ENCODE assay signal across 8 cellular contexts in the genomic region with DNA sequence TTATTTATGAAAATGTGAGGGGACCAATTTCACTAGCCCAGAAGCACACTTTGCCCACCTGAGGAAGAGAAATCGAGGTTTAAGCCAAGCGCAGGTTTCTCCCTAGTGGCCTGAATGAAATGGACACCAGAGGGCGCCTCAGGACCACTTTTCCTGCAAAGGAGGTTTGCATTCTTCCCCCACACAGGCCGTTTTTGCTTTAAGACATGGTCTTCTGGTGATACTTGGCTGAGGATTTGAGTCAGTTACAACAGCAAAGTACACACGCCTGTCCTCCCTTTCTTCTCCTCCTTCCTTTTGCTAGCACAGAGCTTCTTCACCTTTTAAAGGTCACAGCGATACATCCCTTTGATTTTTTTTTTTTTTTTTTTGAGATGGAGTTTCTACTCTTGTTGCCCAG. TPM values are rescaled to one million over a fixed set of nuclear protein-coding genes. Genes with fewer than 3 reads are reported as not detected.
DNase-seq lines count a peak whose midpoint lies in the region; ATAC-seq and TF ChIP-seq lines count a peak whose summit lies in the region.

No MANE protein-coding gene starts in this region.

- H3K9ac ChIP-seq in NT2/D1 (ENCODE audit: insufficient read length, low read depth) = no peak overlapping the region

- H3K27me3 ChIP-seq in NT2/D1 (ENCODE audit: insufficient read depth, insufficient read length) = no peaks in the 10 kb centered on the region

- H3K36me3 Mint-ChIP-seq in naive B cell = no peaks in the 10 kb centered on the region

- peaks cover 5% of the 10 kb centered on the region for H3K4me1 ChIP-seq in NT2/D1 (ENCODE audit: insufficient read depth, insufficient read length)

- no peak overlapping the region for H3K4me3 Mint-ChIP-seq in naive B cell

- H3K9me3 Mint-ChIP-seq in naive B cell = no peaks in the 10 kb centered on the region

- peak; percentile 92 for TF ChIP-seq CTCF in epithelial cell of proximal tubule (conservative IDR thresholded peaks at IDR 0.05; ENCODE audit: low read depth, low read length)

- peaks cover 3 to 6% (median 4%) of the 10 kb centered on the region in 3 donors for H3K4me1 Mint-ChIP-seq in naive B cell

- H3K36me3 ChIP-seq in NT2/D1 (ENCODE audit: insufficient read depth, insufficient read length, low read length) = peaks cover 21% of the 10 kb centered on the region

- H3K27ac Mint-ChIP-seq in naive B cell = peak overlapping the region in 2 of 6 donors; percentile 4 to 82

- ATAC-seq in naive B cell (ENCODE audit: low read depth in 2 of 2) (peak; percentile 69 to 87), HG03378 (IDR thresholded peaks at IDR 0.05; ENCODE audit: unreplicated experiment) (no peak)

- H3K9me3 ChIP-seq in NT2/D1 (ENCODE audit: insufficient read depth, low read length) = no peaks in the 10 kb centered on the region

- DNase-seq in CMK (ENCODE audit: low read depth) (peak; percentile 70), HT1080 (ENCODE audit: low read depth) (peak; percentile 64), NT2/D1 (ENCODE audit: low read depth, low spot score) (peak; percentile 74), epithelial cell of proximal tubule (ENCODE audit: low read depth) (peak; percentile 18), naive B cell (peak; percentile 68)
- DNase-seq in activated CD8-positive, alpha-beta memory T cell treated with anti-CD3 and anti-CD28 coated beads, Interleukin-2, amount 50 U/mL, for 4 hours = peak; percentile 81
- DNase-seq in stimulated activated CD8-positive, alpha-beta memory T cell treated with anti-CD3 and anti-CD28 coated beads, Interleukin-7, amount 100 ng/mL, for 24 hours (ENCODE audit: low read depth) = peak; percentile 71

- H3K4me3 ChIP-seq in NT2/D1 (ENCODE audit: insufficient read length, low read depth) = no peak overlapping the region
- H3K4me3 ChIP-seq in epithelial cell of proximal tubule (ENCODE audit: low read depth, low read length) = no peak overlapping the region

- H3K27me3 Mint-ChIP-seq in naive B cell = peaks cover 0 to 8% (median 7%) of the 10 kb centered on the region in 3 donors

RNA-seq across cellular contexts. Expression of gene PLA2G2E, which starts 5.4 kb away (rescaled TPM):
- not detected in 2 replicates for total RNA-seq in HT1080 (2014; rRNA removed; shearing (Covaris generic))
- polyA plus RNA-seq in HT1080 (2015; cell fraction: cytosol; rRNA removed) = not detected in 2 replicates
- polyA plus RNA-seq in HT1080 (2015; cell fraction: nucleus; rRNA removed) = not detected in 2 replicates
- total RNA-seq in epithelial cell of proximal tubule = not detected in 2 replicates
- not detected for polyA plus RNA-seq in naive B cell (ENCODE audit: low read depth in 6 of 6)

RNA-seq across cellular contexts. Expression of gene OTUD3, which starts 35.9 kb away (rescaled TPM):
- 3.3 and 3.6 TPM in 2 replicates for total RNA-seq in HT1080 (2014; rRNA removed; shearing (Covaris generic))
- 3.4 and 4.9 TPM in 2 replicates for polyA plus RNA-seq in HT1080 (2015; cell fraction: cytosol; rRNA removed)
- 14.6 and 15.8 TPM in 2 replicates for polyA plus RNA-seq in HT1080 (2015; cell fraction: nucleus; rRNA removed)
- total RNA-seq in epithelial cell of proximal tubule = 2.6 and 3.5 TPM in 2 replicates
- 1 to 10 TPM in 4 of 6 donors, under 1 TPM in 2; 0.74 to 3.6 (median 2.0) TPM for polyA plus RNA-seq in naive B cell (ENCODE audit: low read depth in 6 of 6)

Comparison
In these comparisons a context has a peak if more than half of its experiments do, and no peak if none do; other contexts are left out.
1. DNase-seq: peak in every context shown above with its lines; median percentile 81 in activated CD8-positive, alpha-beta memory T cell treated with anti-CD3 and anti-CD28 coated beads, Interleukin-2, amount 50 U/mL, for 4 hours; 74 in NT2/D1; 71 in stimulated activated CD8-positive, alpha-beta memory T cell treated with anti-CD3 and anti-CD28 coated beads, Interleukin-7, amount 100 ng/mL, for 24 hours; 70 in CMK; 68 in naive B cell; 64 in HT1080; 18 in epithelial cell of proximal tubule.